Comparison of ENCODE assay signal across 8 cellular contexts in the genomic region with DNA sequence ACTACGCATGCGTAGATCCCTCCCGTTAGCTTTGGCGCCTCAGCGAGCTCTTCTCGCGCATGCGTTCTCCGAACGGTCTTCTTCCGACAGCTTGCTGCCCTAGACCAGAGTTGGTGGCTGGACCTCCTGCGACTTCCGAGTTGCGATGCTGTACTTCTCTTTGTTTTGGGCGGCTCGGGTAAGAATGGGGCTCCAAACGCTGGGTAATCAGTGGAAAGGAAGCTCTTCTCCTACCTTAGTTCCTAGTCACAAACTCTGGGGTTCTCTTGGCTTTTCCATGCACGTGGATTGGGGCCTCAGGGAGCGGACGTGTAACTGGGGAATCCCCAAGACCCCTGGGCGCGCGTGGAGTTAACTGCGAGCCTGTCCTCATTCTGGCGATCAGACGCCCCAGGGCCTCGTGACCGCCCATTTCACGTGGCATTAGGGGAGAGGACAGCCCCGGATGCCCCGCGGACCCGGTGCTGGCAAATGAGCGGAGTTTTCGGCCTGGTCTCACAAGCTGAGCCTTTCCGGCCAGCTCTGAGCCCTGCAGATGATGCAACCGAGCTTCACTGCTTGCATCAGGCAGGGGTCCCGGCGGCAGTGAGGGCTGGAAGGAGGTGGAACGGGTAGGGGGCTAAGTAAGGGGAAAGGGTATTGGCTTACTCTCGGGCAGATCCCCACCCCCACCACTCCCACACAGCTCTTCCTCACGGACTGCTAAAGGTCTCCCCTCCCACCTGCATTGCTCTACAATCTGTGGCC.
A peak's percentile ranks its signal among the peaks of the same experiment; 100 is the strongest.
DNase-seq lines count a peak whose midpoint lies in the region; ATAC-seq and TF ChIP-seq lines count a peak whose summit lies in the region.

SHMT2 (plus strand) TSS at position 78 of the 747 bp plus-strand sequence; CDS start at position 146, 68 bp downstream.

- peak; percentile 78 for TF ChIP-seq POLR2A in GM19193 (IDR thresholded peaks at IDR 0.05; ENCODE audit: extremely low read depth, insufficient read depth, insufficient read length)

- peak; percentile 42 for ATAC-seq in HG03457 (IDR thresholded peaks at IDR 0.05; ENCODE audit: unreplicated experiment)

- DNase-seq in AG20443 (ENCODE audit: low spot score), result peak; percentile 99
- peak; percentile 91 for DNase-seq in NCI-H526 treated with DMSO at 0.1 percent for 48 hours (lab: John Stamatoyannopoulos, UW)
- DNase-seq in activated CD4-positive, alpha-beta T cell treated with anti-CD3 and anti-CD28 coated beads for 48 hours, result peak; percentile 97
- peak; percentile 94 for DNase-seq in dedifferentiated amniotic fluid mesenchymal stem cell (ENCODE audit: extremely low spot score)
- DNase-seq in left kidney (ENCODE audit: low read depth, low spot score), result peak; percentile 99
- DNase-seq in stimulated activated CD4-positive, alpha-beta T cell treated with anti-CD3 and anti-CD28 coated beads, Interleukin-1b, Interleukin-23, amount 100 ng/mL, for 48 hours, result peak; percentile 96

Comparison
In these comparisons a context has a peak if more than half of its experiments do, and no peak if none do; other contexts are left out.
1. Peak in every context shown above with its lines: DNase-seq and ATAC-seq.